17 cellular contexts compared by ENCODE assay signal in the genomic region with DNA sequence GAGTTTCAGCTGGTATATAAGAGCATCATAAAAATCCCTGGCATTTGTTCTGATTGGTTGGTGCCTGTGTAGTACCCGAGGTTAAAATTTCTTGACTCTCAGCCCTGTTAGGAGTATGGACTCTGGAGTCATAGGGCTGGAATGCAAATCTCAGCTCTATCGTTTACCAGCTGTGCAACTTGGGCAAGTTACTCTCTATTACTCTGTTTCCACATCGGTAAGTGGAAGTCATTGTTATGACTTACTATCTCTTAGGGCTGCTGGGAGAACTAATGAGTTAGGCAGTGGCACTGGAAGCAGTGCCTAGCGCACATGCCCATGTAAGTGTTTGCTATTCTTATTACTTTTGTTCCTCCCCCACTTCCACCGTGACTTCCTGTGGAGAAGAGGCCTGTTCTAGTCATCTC.
DNase-seq lines count a peak whose midpoint lies in the region; ATAC-seq and TF ChIP-seq lines count a peak whose summit lies in the region.
"Had no signal": no experiment of that assay in that cellular context is flagged by ENCODE, and none has a peak within 500 bp of the region (broad histone marks: within the 10 kb centered on the region; RNA-seq: fewer than 3 reads in every experiment).

No MANE protein-coding gene starts in this region.

- no peak overlapping the region for H3K4me3 Mint-ChIP-seq in osteocyte (ENCODE audit: unreplicated experiment)
- H3K4me3 Mint-ChIP-seq: activated CD4-positive, alpha-beta memory T cell treated with anti-CD3 and anti-CD28 coated beads, Interleukin-2, amount 10 ng/mL, durations not matched to agents 7 days and 5 days; brain; CD8-positive, alpha-beta T cell; natural killer cell treated with Interleukin-12 subunit alpha and Interleukin-12 subunit beta and Interleukin-15 and Interleukin-18, amount 100 ng/mL, for 72 hours had no signal

- peak overlapping the region; percentile 23 for H3K4me2 ChIP-seq in BLaER1

- H4K20me1 ChIP-seq in BLaER1: no peaks in the 10 kb centered on the region

- peaks cover 15% of the 10 kb centered on the region for H3K4me1 ChIP-seq in BLaER1
- H3K4me1 ChIP-seq in Peyer's patch: peaks cover 0 to 5% (median 0%) of the 10 kb centered on the region in 4 donors

- no peak for TF ChIP-seq POLR2A in Peyer's patch (IDR thresholded peaks at IDR 0.05)

- H3K27me3 ChIP-seq in BLaER1 (no peaks in the 10 kb centered on the region), Peyer's patch (no peaks in the 10 kb centered on the region)

- DNase-seq in LHCN-M2 (ENCODE audit: low read depth) (peak; percentile 95), dedifferentiated amniotic fluid mesenchymal stem cell (ENCODE audit: extremely low spot score) (peak; percentile 54), osteocyte (ENCODE audit: extremely low spot score, unreplicated experiment) (no peak), Peyer's patch (no peak), H4 (ENCODE audit: low spot score) (no peak)
- DNase-seq in stimulated activated CD4-positive, alpha-beta T cell treated with anti-CD3 and anti-CD28 coated beads, Interleukin-15, amount 100 ng/mL, for 24 hours: no peak
- DNase-seq: activated CD4-positive, alpha-beta memory T cell treated with anti-CD3 and anti-CD28 coated beads, Interleukin-2, amount 10 ng/mL, durations not matched to agents 7 days and 5 days; activated gamma-delta T cell; CD8-positive, alpha-beta T cell; NCI-H1092 treated with DMSO at 0.1 percent for 48 hours; retina; Right ventricle myocardium superior; stimulated activated naive CD4-positive, alpha-beta T cell treated with Interleukin-2 at 50 U/mL for 16 hours had no signal

- H3K27me3 Mint-ChIP-seq in osteocyte (ENCODE audit: unreplicated experiment): no peaks in the 10 kb centered on the region

- H3K36me3 ChIP-seq in BLaER1: no peaks in the 10 kb centered on the region
- H3K36me3 ChIP-seq in Peyer's patch: no peaks in the 10 kb centered on the region

- H3K9me3 Mint-ChIP-seq in osteocyte (ENCODE audit: unreplicated experiment): no peaks in the 10 kb centered on the region
- H3K9me3 Mint-ChIP-seq: activated CD4-positive, alpha-beta memory T cell treated with anti-CD3 and anti-CD28 coated beads, Interleukin-2, amount 10 ng/mL, durations not matched to agents 7 days and 5 days; CD8-positive, alpha-beta T cell; natural killer cell treated with Interleukin-12 subunit alpha and Interleukin-12 subunit beta and Interleukin-15 and Interleukin-18, amount 100 ng/mL, for 72 hours had no signal

- peak overlapping the region; percentile 94 for H3K27ac Mint-ChIP-seq in osteocyte (ENCODE audit: unreplicated experiment)
- H3K27ac Mint-ChIP-seq: activated CD4-positive, alpha-beta memory T cell treated with anti-CD3 and anti-CD28 coated beads, Interleukin-2, amount 10 ng/mL, durations not matched to agents 7 days and 5 days; brain; CD8-positive, alpha-beta T cell; natural killer cell treated with Interleukin-12 subunit alpha and Interleukin-12 subunit beta and Interleukin-15 and Interleukin-18, amount 100 ng/mL, for 72 hours had no signal

- no peak overlapping the region for H3K27ac ChIP-seq in BLaER1
- H3K27ac ChIP-seq in Peyer's patch: peak overlapping the region in 1 of 4 donors; percentile 63

- H3K9ac ChIP-seq in BLaER1: no peak overlapping the region

- no peak overlapping the region for H3K4me3 ChIP-seq in BLaER1
- H3K4me3 ChIP-seq in Peyer's patch: no peak overlapping the region

- TF ChIP-seq CTCF in osteocyte (IDR thresholded peaks at IDR 0.05) (no peak), Peyer's patch (IDR thresholded peaks at IDR 0.05) (no peak)

- H3K36me3 Mint-ChIP-seq in osteocyte (ENCODE audit: unreplicated experiment): no peaks in the 10 kb centered on the region
- H3K36me3 Mint-ChIP-seq: brain; CD8-positive, alpha-beta T cell; natural killer cell treated with Interleukin-12 subunit alpha and Interleukin-12 subunit beta and Interleukin-15 and Interleukin-18, amount 100 ng/mL, for 72 hours had no signal

- H3K9me3 ChIP-seq in BLaER1 (no peaks in the 10 kb centered on the region), Peyer's patch (no peaks in the 10 kb centered on the region)

- H3K4me1 Mint-ChIP-seq in osteocyte (ENCODE audit: unreplicated experiment): peaks cover 89% of the 10 kb centered on the region
- H3K4me1 Mint-ChIP-seq: activated CD4-positive, alpha-beta memory T cell treated with anti-CD3 and anti-CD28 coated beads, Interleukin-2, amount 10 ng/mL, durations not matched to agents 7 days and 5 days had no signal

- no peak for ATAC-seq in HG02759 (IDR thresholded peaks at IDR 0.05; ENCODE audit: unreplicated experiment)
- ATAC-seq: CD8-positive, alpha-beta T cell; natural killer cell treated with Interleukin-12 subunit alpha and Interleukin-12 subunit beta and Interleukin-15 and Interleukin-18, amount 100 ng/mL, for 72 hours had no signal

Comparison
In these comparisons a context has a peak if more than half of its experiments do, and no peak if none do; other contexts are left out.
1. DNase-seq: peak in LHCN-M2 (single experiment) and dedifferentiated amniotic fluid mesenchymal stem cell (single experiment); none in osteocyte (single experiment), Peyer's patch (0 of 3), H4 (single experiment) and stimulated activated CD4-positive, alpha-beta T cell treated with anti-CD3 and anti-CD28 coated beads, Interleukin-15, amount 100 ng/mL, for 24 hours (single experiment).